In genomic region chr12:111448831-111449790, GRCh38 we compare ENCODE assay signal across 9 cellular contexts. TPM values are rescaled to one million over a fixed set of nuclear protein-coding genes. Genes with fewer than 3 reads are reported as not detected.
A peak's percentile ranks its signal among the peaks of the same experiment; 100 is the strongest.
DNase-seq lines count a peak whose midpoint lies in the region; ATAC-seq, FAIRE-seq and TF ChIP-seq lines count a peak whose summit lies in the region.
"Had no signal": no experiment of that assay in that cellular context is flagged by ENCODE, and none has a peak within 500 bp of the region (broad histone marks: within the 10 kb centered on the region; RNA-seq: fewer than 3 reads in every experiment).

No MANE protein-coding gene starts in this region.

- intact Hi-C loops in endothelial cell of umbilical vein (cut with micrococcal nuclease), result no loop called here
- intact Hi-C loops in gastrocnemius medialis (cut with DNase I; ENCODE audit: low total_unique reads), result no loop called here

- dilution Hi-C loops in endothelial cell of umbilical vein (cut with MboI; ENCODE audit: extremely low pct_ligation_motif_present, low sequenced_read_pairs), result no loop called here

- H3K79me2 ChIP-seq in GM23248 (ENCODE audit: insufficient read depth) (peaks cover 49% of the 10 kb centered on the region), endothelial cell of umbilical vein (ENCODE audit: control insufficient read depth, insufficient read depth, low read length) (peaks cover 39% of the 10 kb centered on the region)

- POLR2A ChIA-PET in endothelial cell of umbilical vein (lab: Charles Lee), result no interaction called here

- H3K36me3 ChIP-seq in GM23248 (ENCODE audit: low read depth) (peaks cover 45% of the 10 kb centered on the region), endothelial cell of umbilical vein (ENCODE audit: control insufficient read depth in 2 of 2, extremely low read depth in 1 of 2, insufficient read depth in 2 of 2, low read length in 2 of 2) (peaks cover 25 to 43% of the 10 kb centered on the region in 2 experiments), gastrocnemius medialis (peaks cover 0 to 30% of the 10 kb centered on the region in 2 donors)

- H3F3A ChIP-seq in GM23248 (ENCODE audit: insufficient read depth), result peaks cover 91% of the 10 kb centered on the region

- H3K4me2 ChIP-seq in GM23248 (ENCODE audit: unreplicated experiment) (no peak overlapping the region), endothelial cell of umbilical vein (ENCODE audit: insufficient read depth, low read length) (no peak overlapping the region)

- in situ Hi-C loops in GM23248 (cut with MboI) (no loop called here), gastrocnemius medialis (cut with MboI; ENCODE audit: low sequenced_read_pairs in 4 of 4) (loop anchor here in 1 of 4 donors (5.0 kb wide), 1 partner anchor 52 kb away; no protein-coding TSS in a partner anchor)

- no peaks in the 10 kb centered on the region for H3K27me3 Mint-ChIP-seq in T-helper 17 cell

- no peaks in the 10 kb centered on the region for H3K9me1 ChIP-seq in endothelial cell of umbilical vein (replicated peaks; ENCODE audit: control insufficient read depth, extremely low read depth, insufficient read depth, low read length)

- H3K9ac ChIP-seq in GM23248 (0 out of 2 replicates have a peak overlapping the region, but pooled peaks have one; percentile 31), endothelial cell of umbilical vein (replicated peaks; ENCODE audit: extremely low read depth, insufficient read depth, low read length) (no peak overlapping the region)

- no peak for ATAC-seq in T-helper 17 cell
- ATAC-seq in gastrocnemius medialis, result peak; percentile 78 to 83

- BruUV-seq in endothelial cell of umbilical vein (replicated peaks; lab: Mats Ljungman, UMichigan), result no TSS peak

- H3K4me3 ChIP-seq in GM23248 (no peak overlapping the region), endothelial cell of umbilical vein (replicated peaks in 1 of 3; ENCODE audit: insufficient read depth in 1 of 3, low read depth in 1 of 3, low read length in 3 of 3) (no peak overlapping the region), gastrocnemius medialis (no peak overlapping the region)

- H3K27ac ChIP-seq in GM23248 (peak overlapping the region; percentile 30), endothelial cell of umbilical vein (ENCODE audit: insufficient read depth, low read depth, low read length) (no peak overlapping the region), gastrocnemius medialis (peak overlapping the region; percentile 73 to 87 (median 82))

- 66 to 72% methylated on average over 4 of the region's 4 CpGs for WGBS in GM23248 (ENCODE audit: low coverage in 1 of 2, low lambda C conversion rate in 2 of 2, missing lambda C conversion rate in 2 of 2), 2 experiments

- H3K4me1 ChIP-seq in GM23248 (ENCODE audit: insufficient read depth) (peaks cover 8% of the 10 kb centered on the region), endothelial cell of umbilical vein (ENCODE audit: control insufficient read depth, extremely low read depth, insufficient read depth, low read length) (peaks cover 44% of the 10 kb centered on the region), gastrocnemius medialis (peaks cover 59 to 68% of the 10 kb centered on the region in 2 donors)

- TF ChIP-seq POLR2A in endothelial cell of umbilical vein (IDR thresholded peaks at IDR 0.05; ENCODE audit: low read depth, low read length) (peak; percentile 18), gastrocnemius medialis (IDR thresholded peaks at IDR 0.05) (no peak)

- FAIRE-seq in endothelial cell of umbilical vein (lab: Jason Lieb, UNC) (no peak), GM19239 (lab: Jason Lieb, UNC) (no peak)
- FAIRE-seq: bronchial epithelial cell had no signal

- H3K9me2 ChIP-seq in GM23248 (ENCODE audit: insufficient read depth), result no peaks in the 10 kb centered on the region

- H2AFZ ChIP-seq in GM23248 (no peak overlapping the region), endothelial cell of umbilical vein (ENCODE audit: low read depth, low read length) (no peak overlapping the region)

- peaks cover 56% of the 10 kb centered on the region for H3K4me1 Mint-ChIP-seq in T-helper 17 cell

- CTCF ChIA-PET in endothelial cell of umbilical vein (lab: Charles Lee), result interaction anchor here (0.8 to 16.4 kb wide), 7 partner anchors 11 to 118 kb away, joined by 3 to 464 read pairs (median 48); partner anchors contain the start of gene SH2B3

- peaks cover 6% of the 10 kb centered on the region for H3K36me3 Mint-ChIP-seq in T-helper 17 cell (ENCODE audit: low read depth)

- no peak overlapping the region for H3K4me3 Mint-ChIP-seq in T-helper 17 cell

- H4K20me1 ChIP-seq in GM23248 (ENCODE audit: insufficient read depth) (peaks cover 3% of the 10 kb centered on the region; the same call in 1 of the 2 replicates), endothelial cell of umbilical vein (replicated peaks; ENCODE audit: control insufficient read depth, extremely low read depth, insufficient read depth, low read length) (no peaks in the 10 kb centered on the region)

- H3K27ac Mint-ChIP-seq in T-helper 17 cell, result peak overlapping the region; percentile 91

- DNase-seq in GM23248 (no peak), T-helper 17 cell (no peak), endothelial cell of umbilical vein (ENCODE audit: low read depth, low spot score) (peak; percentile 3), gastrocnemius medialis (peak; percentile 48 to 56), KG1 (lab: John Stamatoyannopoulos, UW) (no peak), Ammon's horn (ENCODE audit: low spot score) (no peak), GM19239 (ENCODE audit: insufficient read length, low spot score) (no peak)
- DNase-seq: NCI-H2107 had no signal

- no peaks in the 10 kb centered on the region for H3K27me3 ChIP-seq in GM23248 (replicated peaks; ENCODE audit: insufficient read depth)
- H3K27me3 ChIP-seq in endothelial cell of umbilical vein (ENCODE audit: control insufficient read depth in 2 of 2, insufficient read depth in 2 of 2, low read length in 2 of 2), result no peaks in the 10 kb centered on the region
- no peaks in the 10 kb centered on the region for H3K27me3 ChIP-seq in gastrocnemius medialis

- TF ChIP-seq CTCF in endothelial cell of umbilical vein (IDR thresholded peaks at IDR 0.05; ENCODE audit: extremely low read depth in 1 of 2, insufficient read depth in 1 of 2, low read depth in 1 of 2, low read length in 2 of 2) (no peak), gastrocnemius medialis (IDR thresholded peaks at IDR 0.05 in 4 of 5, conservative IDR thresholded peaks at IDR 0.05 in 1 of 5) (no peak)

- H3K9me3 ChIP-seq in GM23248 (ENCODE audit: low read depth) (no peaks in the 10 kb centered on the region), T-helper 17 cell (ENCODE audit: control insufficient read depth, low read length, poor library complexity, severe bottlenecking) (no peaks in the 10 kb centered on the region), endothelial cell of umbilical vein (replicated peaks; ENCODE audit: control insufficient read depth, insufficient read depth, low read length) (no peaks in the 10 kb centered on the region), gastrocnemius medialis (no peaks in the 10 kb centered on the region)

TF ChIP-seq in endothelial cell of umbilical vein, 7 proteins besides CTCF, POLR2A, EP300 and RAD21:
- TF ChIP-seq MAX (IDR thresholded peaks at IDR 0.05; ENCODE audit: insufficient read depth, insufficient read length), result no peak
- TF ChIP-seq GATA2 (IDR thresholded peaks at IDR 0.05; ENCODE audit: insufficient read depth, insufficient read length, low read depth, low read length), result no peak
- TF ChIP-seq JUN (IDR thresholded peaks at IDR 0.05; ENCODE audit: borderline replicate concordance, insufficient read depth, insufficient read length, low read depth), result no peak
- no peak for TF ChIP-seq FOS (IDR thresholded peaks at IDR 0.05; ENCODE audit: borderline replicate concordance, insufficient read depth, low read length)
- TF ChIP-seq EZH2 (IDR thresholded peaks at IDR 0.05; ENCODE audit: borderline replicate concordance, low read depth, low read length, severe bottlenecking), result no peak
- TF ChIP-seq POLR2AphosphoS5 (IDR thresholded peaks at IDR 0.05; ENCODE audit: insufficient read depth, low read depth, low read length), result no peak
- TF ChIP-seq MYC (IDR thresholded peaks at IDR 0.05; ENCODE audit: low read depth, low read length), result no peak

RNA-seq across cellular contexts. Expression of gene SH2B3, which starts 43.4 kb away (rescaled TPM):
- 39.1 and 42.8 TPM in 2 replicates for total RNA-seq in GM23248 (2014; rRNA removed; shearing (Covaris generic))
- polyA plus RNA-seq in GM23248 (2016; fragmentation: Nextera tagmentation; extraction: Ambion mirVana) (9.2 and 9.4 TPM in 2 replicates), endothelial cell of umbilical vein (63.1 and 69.7 TPM in 2 replicates)
- total RNA-seq in T-helper 17 cell (10 to 100 TPM; 38.7 to 39.3 TPM), endothelial cell of umbilical vein (97.9 and 111 TPM in 2 replicates), gastrocnemius medialis (10 to 100 TPM; 10.4 to 20.0 (median 15.5) TPM)
- 74.6 and 75.9 TPM in 2 replicates for polyA plus RNA-seq in endothelial cell of umbilical vein (2011; cell fraction: cytosol; rRNA removed)
- polyA plus RNA-seq in endothelial cell of umbilical vein (2011; cell fraction: nucleus; rRNA removed), result 53.9 and 63.7 TPM in 2 replicates
- 51.2 and 67.6 TPM in 2 replicates for polyA plus RNA-seq in endothelial cell of umbilical vein (2012)
- 59.8 and 60.1 TPM in 2 replicates for polyA minus RNA-seq in endothelial cell of umbilical vein
- polyA minus RNA-seq in endothelial cell of umbilical vein (2011; cell fraction: cytosol; rRNA and poly(A)+ RNA removed), result 3.2 TPM
- polyA minus RNA-seq in endothelial cell of umbilical vein (2011; cell fraction: nucleus; rRNA and poly(A)+ RNA removed), result 27.6 and 29.2 TPM in 2 replicates

Comparison
In these comparisons a context has a peak if more than half of its experiments do, and no peak if none do; other contexts are left out.
1. DNase-seq: peak in endothelial cell of umbilical vein (single experiment) and gastrocnemius medialis (2 of 2); none in GM23248 (single experiment), T-helper 17 cell (0 of 3), KG1 (single experiment), Ammon's horn (single experiment) and GM19239 (single experiment).